Comparison of ENCODE assay signal across 1 cellular context in genomic region chr15:80780416-80781221, GRCh38.
TF ChIP-seq lines count a peak whose summit lies in the region.

No MANE protein-coding gene starts in this region.

TF ChIP-seq in HepG2, 621 proteins besides CTCF, POLR2A, EP300 and RAD21 (continued from another document and continues in another):
- TF ChIP-seq ZNF407 (CRISPR knock-in tag; IDR thresholded peaks at IDR 0.05; ENCODE audit: not compliant biosample characterization) (no peak), FOXJ3 (CRISPR knock-in tag; IDR thresholded peaks at IDR 0.05; ENCODE audit: borderline replicate concordance) (no peak), SP2 (CRISPR knock-in tag; IDR thresholded peaks at IDR 0.05) (no peak), JARID2 (CRISPR knock-in tag; IDR thresholded peaks at IDR 0.05; ENCODE audit: insufficient replicate concordance) (no peak), ZNF17 (CRISPR knock-in tag; IDR thresholded peaks at IDR 0.05) (no peak), SATB2 (CRISPR knock-in tag; IDR thresholded peaks at IDR 0.05) (peak; percentile 98), YY1 (IDR thresholded peaks at IDR 0.05; ENCODE audit: insufficient read depth, insufficient replicate concordance, low read depth, low read length) (no peak), ZNF775 (CRISPR knock-in tag; IDR thresholded peaks at IDR 0.05; ENCODE audit: borderline replicate concordance) (0 out of 2 replicates have a peak, but pooled peaks have one; percentile 60), ATF2 (CRISPR knock-in tag; IDR thresholded peaks at IDR 0.05) (peak; percentile 84; the same call in 1 of the 2 replicates), ZNF768 (CRISPR knock-in tag; IDR thresholded peaks at IDR 0.05) (peak; percentile 82), ZBTB38 (CRISPR knock-in tag; IDR thresholded peaks at IDR 0.05) (peak; percentile 58), TEAD3 (CRISPR knock-in tag; optimal IDR thresholded peaks at IDR 0.05; ENCODE audit: borderline replicate concordance) (peak; percentile 64), CHD4 (IDR thresholded peaks at IDR 0.05; ENCODE audit: borderline replicate concordance, low read length) (no peak), NFATC3 (CRISPR knock-in tag; IDR thresholded peaks at IDR 0.05) (no peak), EEA1 (CRISPR knock-in tag; IDR thresholded peaks at IDR 0.05; ENCODE audit: borderline replicate concordance) (no peak), ZBTB7B (CRISPR knock-in tag; IDR thresholded peaks at IDR 0.05) (peak; percentile 53; the same call in 1 of the 2 replicates), ZNF230 (CRISPR knock-in tag; IDR thresholded peaks at IDR 0.05) (peak; percentile 94), NFE2L1 (CRISPR knock-in tag; IDR thresholded peaks at IDR 0.05; ENCODE audit: borderline replicate concordance) (peak; percentile 54; the same call in 1 of the 2 replicates), FIP1L1 (IDR thresholded peaks at IDR 0.05; ENCODE audit: borderline replicate concordance, insufficient read depth, low read depth, low read length) (no peak), NFYB (CRISPR knock-in tag; IDR thresholded peaks at IDR 0.05) (0 out of 2 replicates have a peak, but pooled peaks have one; percentile 18), ZNF772 (CRISPR knock-in tag; IDR thresholded peaks at IDR 0.05) (peak; percentile 89), PHB2 (IDR thresholded peaks at IDR 0.05; ENCODE audit: partially characterized antibody) (no peak), PRDM15 (CRISPR knock-in tag; IDR thresholded peaks at IDR 0.05) (peak; percentile 71; the same call in 1 of the 2 replicates), ZXDC (CRISPR knock-in tag; IDR thresholded peaks at IDR 0.05) (peak; percentile 90)
- TF ChIP-seq, protein P1, sequence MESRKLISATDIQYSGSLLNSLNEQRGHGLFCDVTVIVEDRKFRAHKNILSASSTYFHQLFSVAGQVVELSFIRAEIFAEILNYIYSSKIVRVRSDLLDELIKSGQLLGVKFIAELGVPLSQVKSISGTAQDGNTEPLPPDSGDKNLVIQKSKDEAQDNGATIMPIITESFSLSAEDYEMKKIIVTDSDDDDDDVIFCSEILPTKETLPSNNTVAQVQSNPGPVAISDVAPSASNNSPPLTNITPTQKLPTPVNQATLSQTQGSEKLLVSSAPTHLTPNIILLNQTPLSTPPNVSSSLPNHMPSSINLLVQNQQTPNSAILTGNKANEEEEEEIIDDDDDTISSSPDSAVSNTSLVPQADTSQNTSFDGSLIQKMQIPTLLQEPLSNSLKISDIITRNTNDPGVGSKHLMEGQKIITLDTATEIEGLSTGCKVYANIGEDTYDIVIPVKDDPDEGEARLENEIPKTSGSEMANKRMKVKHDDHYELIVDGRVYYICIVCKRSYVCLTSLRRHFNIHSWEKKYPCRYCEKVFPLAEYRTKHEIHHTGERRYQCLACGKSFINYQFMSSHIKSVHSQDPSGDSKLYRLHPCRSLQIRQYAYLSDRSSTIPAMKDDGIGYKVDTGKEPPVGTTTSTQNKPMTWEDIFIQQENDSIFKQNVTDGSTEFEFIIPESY (CRISPR knock-in tag; IDR thresholded peaks at IDR 0.05) = no peak
- TF ChIP-seq, protein P2, sequence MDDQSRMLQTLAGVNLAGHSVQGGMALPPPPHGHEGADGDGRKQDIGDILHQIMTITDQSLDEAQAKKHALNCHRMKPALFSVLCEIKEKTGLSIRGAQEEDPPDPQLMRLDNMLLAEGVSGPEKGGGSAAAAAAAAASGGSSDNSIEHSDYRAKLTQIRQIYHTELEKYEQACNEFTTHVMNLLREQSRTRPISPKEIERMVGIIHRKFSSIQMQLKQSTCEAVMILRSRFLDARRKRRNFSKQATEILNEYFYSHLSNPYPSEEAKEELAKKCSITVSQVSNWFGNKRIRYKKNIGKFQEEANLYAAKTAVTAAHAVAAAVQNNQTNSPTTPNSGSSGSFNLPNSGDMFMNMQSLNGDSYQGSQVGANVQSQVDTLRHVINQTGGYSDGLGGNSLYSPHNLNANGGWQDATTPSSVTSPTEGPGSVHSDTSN (CRISPR knock-in tag; IDR thresholded peaks at IDR 0.05; ENCODE audit: borderline replicate concordance) = peak; percentile 94
- TF ChIP-seq, protein P3, sequence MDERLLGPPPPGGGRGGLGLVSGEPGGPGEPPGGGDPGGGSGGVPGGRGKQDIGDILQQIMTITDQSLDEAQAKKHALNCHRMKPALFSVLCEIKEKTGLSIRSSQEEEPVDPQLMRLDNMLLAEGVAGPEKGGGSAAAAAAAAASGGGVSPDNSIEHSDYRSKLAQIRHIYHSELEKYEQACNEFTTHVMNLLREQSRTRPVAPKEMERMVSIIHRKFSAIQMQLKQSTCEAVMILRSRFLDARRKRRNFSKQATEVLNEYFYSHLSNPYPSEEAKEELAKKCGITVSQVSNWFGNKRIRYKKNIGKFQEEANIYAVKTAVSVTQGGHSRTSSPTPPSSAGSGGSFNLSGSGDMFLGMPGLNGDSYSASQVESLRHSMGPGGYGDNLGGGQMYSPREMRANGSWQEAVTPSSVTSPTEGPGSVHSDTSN (CRISPR knock-in tag; IDR thresholded peaks at IDR 0.05) = no peak
